Comparison of ENCODE assay signal across 26 cellular contexts in the genomic region with DNA sequence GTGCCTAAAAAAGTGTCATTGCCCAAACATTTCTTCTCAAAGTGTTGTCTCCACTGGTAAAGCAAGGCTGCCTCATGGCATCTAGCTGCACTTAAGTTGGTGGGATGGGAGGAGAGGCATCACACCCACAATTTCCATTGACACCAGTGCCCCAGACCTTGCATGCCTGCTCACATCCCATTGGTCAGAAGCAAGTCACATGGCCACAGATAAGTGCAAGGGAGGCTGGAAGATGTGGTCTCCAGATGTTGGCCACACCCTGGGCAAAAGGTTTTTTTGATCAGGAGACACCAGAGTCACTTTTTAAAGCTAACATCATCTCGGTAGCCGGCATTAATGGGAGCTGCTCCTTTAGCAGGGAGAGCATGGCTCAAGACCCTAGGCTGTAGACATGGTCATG.
"Had no signal": no experiment of that assay in that cellular context is flagged by ENCODE, and none has a peak within 500 bp of the region (broad histone marks: within the 10 kb centered on the region; RNA-seq: fewer than 3 reads in every experiment).

No MANE protein-coding gene starts in this region.

- H3K27ac ChIP-seq: brain microvascular endothelial cell, coronary artery, dorsolateral prefrontal cortex, esophagus muscularis mucosa, foreskin keratinocyte, gastrocnemius medialis, heart left ventricle, WERI-Rb-1 had no signal

- H3K4me1 ChIP-seq: esophagus muscularis mucosa, foreskin keratinocyte, gastrocnemius medialis, heart left ventricle had no signal

- DNase-seq: activated B cell treated with CpG ODN at 0.5 μM for 24 hours; activated CD4-positive, alpha-beta T cell treated with anti-CD3 and anti-CD28 coated beads for 48 hours; activated CD4-positive, alpha-beta T cell treated with anti-CD3 and anti-CD28 coated beads, Interleukin-2, amount 50 U/mL, for 1 hour; activated CD4-positive, alpha-beta T cell treated with anti-CD3 and anti-CD28 coated beads, Interleukin-2, amount 50 U/mL, for 48 hours; activated CD8-positive, alpha-beta memory T cell treated with anti-CD3 and anti-CD28 coated beads for 24 hours; activated CD8-positive, alpha-beta T cell treated with anti-CD3 and anti-CD28 coated beads for 36 hours; activated effector memory CD4-positive, alpha-beta T cell treated with Interleukin-2 at 50 U/mL for 16 hours; activated gamma-delta T cell treated with Interleukin-2 at 50 U/mL for 16 hours; activated naive CD4-positive, alpha-beta T cell treated with anti-CD3 and anti-CD28 coated beads, Interleukin-2, amount 50 U/mL, for 16 hours; activated naive CD4-positive, alpha-beta T cell treated with Interleukin-2 at 50 U/mL for 16 hours; activated T-cell treated with anti-CD3 and anti-CD28 coated beads, Interleukin-2, amount 50 U/mL, for 4 hours; amniotic stem cell; anterior cingulate cortex; brain microvascular endothelial cell; dorsolateral prefrontal cortex; effector memory CD4-positive, alpha-beta T cell; endodermal cell; foreskin keratinocyte; gastrocnemius medialis; glutamatergic neuron; heart left ventricle; T-helper 17 cell; T1000; WERI-Rb-1 had no signal

- H3K9me3 ChIP-seq: esophagus muscularis mucosa, gastrocnemius medialis, heart left ventricle had no signal

- H3K36me3 ChIP-seq: brain microvascular endothelial cell, esophagus muscularis mucosa, gastrocnemius medialis, heart left ventricle, WERI-Rb-1 had no signal

- H3K4me3 ChIP-seq: coronary artery, dorsolateral prefrontal cortex, esophagus muscularis mucosa, gastrocnemius medialis, heart left ventricle had no signal

- H3K27me3 ChIP-seq: brain microvascular endothelial cell, foreskin keratinocyte, gastrocnemius medialis had no signal
